10 cellular contexts compared by ENCODE assay signal in genomic region chr11:124745270-124745834, GRCh38. TPM values are rescaled to one million over a fixed set of nuclear protein-coding genes. Genes with fewer than 3 reads are reported as not detected.
DNase-seq lines count a peak whose midpoint lies in the region; ATAC-seq and TF ChIP-seq lines count a peak whose summit lies in the region.
"Had no signal": no experiment of that assay in that cellular context is flagged by ENCODE, and none has a peak within 500 bp of the region (broad histone marks: within the 10 kb centered on the region; RNA-seq: fewer than 3 reads in every experiment).

No MANE protein-coding gene starts in this region.

- ATAC-seq in natural killer cell (no peak), SK-N-SH treated with all-trans-retinoic acid at 6 μM for 48 hours (no peak), GM21825 (IDR thresholded peaks at IDR 0.05; ENCODE audit: unreplicated experiment) (no peak)

- peaks cover 5% of the 10 kb centered on the region; the same call in 1 of the 2 replicates for H3K36me3 ChIP-seq in BLaER1
- no peaks in the 10 kb centered on the region for H3K36me3 ChIP-seq in effector memory CD4-positive, alpha-beta T cell (ENCODE audit: control insufficient read depth, insufficient read depth, low read length)

- peak overlapping the region; percentile 69 for H3K4me3 ChIP-seq in BLaER1
- peak overlapping the region; percentile 68; the same call in 1 of the 2 replicates for H3K4me3 ChIP-seq in LNCaP clone FGC (ENCODE audit: low read depth, low read length)
- H3K4me3 ChIP-seq in effector memory CD4-positive, alpha-beta T cell (ENCODE audit: insufficient read depth, low read depth, low read length, poor library complexity, severe bottlenecking), result peak overlapping the region; percentile 96

- no peak overlapping the region for H3K27ac ChIP-seq in BLaER1
- H3K27ac ChIP-seq in effector memory CD4-positive, alpha-beta T cell (ENCODE audit: insufficient read depth, low read length, poor library complexity, severe bottlenecking), result no peak overlapping the region

- H3K36me3 Mint-ChIP-seq in natural killer cell, result no peaks in the 10 kb centered on the region

- peaks cover 31% of the 10 kb centered on the region; the same call in 1 of the 2 replicates for H4K20me1 ChIP-seq in BLaER1

- H3K27ac Mint-ChIP-seq in natural killer cell, result no peak overlapping the region

- no peak overlapping the region for H3K9ac ChIP-seq in BLaER1

- peaks cover 48% of the 10 kb centered on the region for H3K4me1 ChIP-seq in BLaER1
- peaks cover 11% of the 10 kb centered on the region for H3K4me1 ChIP-seq in effector memory CD4-positive, alpha-beta T cell (ENCODE audit: control insufficient read depth, insufficient read depth, low read length, poor library complexity, severe bottlenecking)

- TF ChIP-seq CTCF in LNCaP clone FGC (IDR thresholded peaks at IDR 0.05; ENCODE audit: control insufficient read depth, extremely low read depth, insufficient read depth), result no peak
- TF ChIP-seq CTCF in natural killer cell (IDR thresholded peaks at IDR 0.05), result no peak

- H3K9me3 ChIP-seq in BLaER1, result no peaks in the 10 kb centered on the region
- no peaks in the 10 kb centered on the region for H3K9me3 ChIP-seq in effector memory CD4-positive, alpha-beta T cell (ENCODE audit: control insufficient read depth, low read length)

- intact Hi-C loops in natural killer cell (cut with micrococcal nuclease), result no loop called here

- H3K4me1 Mint-ChIP-seq in natural killer cell, result peaks cover 0 to 15% of the 10 kb centered on the region in 2 donors

- DNase-seq in LNCaP clone FGC (ENCODE audit: low read depth), result no peak
- no peak for DNase-seq in effector memory CD4-positive, alpha-beta T cell
- DNase-seq in natural killer cell, result no peak
- DNase-seq in medulla oblongata (ENCODE audit: extremely low spot score), result no peak
- DNase-seq in NCI-H1048 (lab: John Stamatoyannopoulos, UW), result no peak

- H3K4me2 ChIP-seq in BLaER1, result peak overlapping the region; percentile 95

- peak overlapping the region; percentile 66 for H3K4me3 Mint-ChIP-seq in natural killer cell

- H3K9me3 Mint-ChIP-seq in natural killer cell, result no peaks in the 10 kb centered on the region

- H3K27me3 Mint-ChIP-seq in natural killer cell (ENCODE audit: low read depth in 2 of 2), result peaks cover 28 to 38% of the 10 kb centered on the region in 2 donors

- H3K27me3 ChIP-seq in BLaER1, result no peaks in the 10 kb centered on the region
- H3K27me3 ChIP-seq in effector memory CD4-positive, alpha-beta T cell (replicated peaks; ENCODE audit: control insufficient read depth, insufficient read depth, low read length, poor library complexity, severe bottlenecking), result no peaks in the 10 kb centered on the region

TF ChIP-seq in SK-N-SH treated with all-trans-retinoic acid at 6 μM for 48 hours, 23 proteins besides CTCF, POLR2A, EP300 and RAD21:
- TF ChIP-seq TCF4 (CRISPR knock-in tag; IDR thresholded peaks at IDR 0.05; ENCODE audit: borderline replicate concordance) (no peak), RARB (CRISPR knock-in tag; IDR thresholded peaks at IDR 0.05) (no peak), ESRRG (CRISPR knock-in tag; IDR thresholded peaks at IDR 0.05) (no peak), ZFP3 (CRISPR knock-in tag; IDR thresholded peaks at IDR 0.05) (no peak), OSR1 (CRISPR knock-in tag; IDR thresholded peaks at IDR 0.05) (no peak), CSDC2 (CRISPR knock-in tag; IDR thresholded peaks at IDR 0.05) (no peak), TOX (CRISPR knock-in tag; IDR thresholded peaks at IDR 0.05; ENCODE audit: borderline replicate concordance) (no peak), ZNF565 (CRISPR knock-in tag; conservative IDR thresholded peaks at IDR 0.05; ENCODE audit: low read depth) (no peak)

RNA-seq across cellular contexts. Expression of gene NRGN, which starts 5.6 kb away (rescaled TPM):
- total RNA-seq in natural killer cell, result 10 to 100 TPM; 11.1 to 70.9 (median 28.4) TPM
- total RNA-seq: myocyte had no signal

RNA-seq across cellular contexts. Expression of gene VSIG2, which starts 6.7 kb away (rescaled TPM):
- total RNA-seq in natural killer cell, result not detected
- total RNA-seq: M059J, myocyte had no signal

RNA-seq across cellular contexts. Expression of gene ESAM, which starts 16.7 kb away (rescaled TPM):
- total RNA-seq in natural killer cell, result 1 to 10 TPM; 1.2 to 2.2 (median 1.5) TPM

RNA-seq across cellular contexts. Expression of gene MSANTD2, which starts 54.9 kb away (rescaled TPM):
- total RNA-seq in natural killer cell, result 10 to 100 TPM; 10.1 to 14.1 (median 13.3) TPM
